1 cellular context compared by ENCODE assay signal in the genomic region with DNA sequence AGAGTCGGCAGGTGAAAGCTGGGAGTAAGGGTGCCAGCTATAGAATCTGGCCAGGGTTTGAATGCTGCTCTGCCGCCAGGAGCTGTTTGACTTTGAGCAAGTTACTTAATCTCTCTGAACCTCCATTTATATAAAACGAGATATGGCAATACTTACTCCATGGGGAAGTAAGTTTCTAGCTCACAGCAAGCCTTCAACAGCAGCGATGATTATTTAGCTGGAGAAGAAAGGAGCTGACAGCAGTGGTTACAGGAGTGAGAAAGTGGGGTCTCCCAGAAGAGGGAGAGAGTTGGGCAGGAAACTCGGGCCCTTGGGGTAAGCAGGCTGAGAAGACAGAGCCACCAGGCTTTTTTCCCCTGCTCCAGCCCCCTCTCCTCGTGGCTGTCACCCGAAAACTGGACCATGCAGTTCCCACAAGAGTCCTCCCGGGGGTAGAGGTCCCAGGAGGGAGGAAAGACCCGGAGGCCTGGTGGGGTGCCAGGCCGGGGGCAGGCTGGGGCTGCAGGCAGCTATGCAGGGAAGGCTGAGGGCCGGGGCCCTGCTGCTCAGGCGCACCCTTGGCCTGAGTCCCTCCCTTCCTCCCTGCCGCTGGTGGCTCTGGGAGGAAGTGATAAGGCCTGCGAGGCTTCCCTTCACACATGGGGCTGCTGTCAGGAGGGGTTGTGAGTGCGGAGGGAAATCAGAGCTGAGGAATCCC.
A peak's percentile ranks its signal among the peaks of the same experiment; 100 is the strongest.
TF ChIP-seq lines count a peak whose summit lies in the region.

No MANE protein-coding gene starts in this region.

TF ChIP-seq in K562, 482 proteins besides CTCF, POLR2A, EP300 and RAD21 (continued from another document and continues in another):
- TF ChIP-seq, protein P1, sequence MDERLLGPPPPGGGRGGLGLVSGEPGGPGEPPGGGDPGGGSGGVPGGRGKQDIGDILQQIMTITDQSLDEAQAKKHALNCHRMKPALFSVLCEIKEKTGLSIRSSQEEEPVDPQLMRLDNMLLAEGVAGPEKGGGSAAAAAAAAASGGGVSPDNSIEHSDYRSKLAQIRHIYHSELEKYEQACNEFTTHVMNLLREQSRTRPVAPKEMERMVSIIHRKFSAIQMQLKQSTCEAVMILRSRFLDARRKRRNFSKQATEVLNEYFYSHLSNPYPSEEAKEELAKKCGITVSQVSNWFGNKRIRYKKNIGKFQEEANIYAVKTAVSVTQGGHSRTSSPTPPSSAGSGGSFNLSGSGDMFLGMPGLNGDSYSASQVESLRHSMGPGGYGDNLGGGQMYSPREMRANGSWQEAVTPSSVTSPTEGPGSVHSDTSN (CRISPR knock-in tag; IDR thresholded peaks at IDR 0.05; ENCODE audit: low read depth): no peak
- TF ChIP-seq, protein P1 (tag; conservative IDR thresholded peaks at IDR 0.05; ENCODE audit: low read depth): no peak
- TF ChIP-seq, protein P2, sequence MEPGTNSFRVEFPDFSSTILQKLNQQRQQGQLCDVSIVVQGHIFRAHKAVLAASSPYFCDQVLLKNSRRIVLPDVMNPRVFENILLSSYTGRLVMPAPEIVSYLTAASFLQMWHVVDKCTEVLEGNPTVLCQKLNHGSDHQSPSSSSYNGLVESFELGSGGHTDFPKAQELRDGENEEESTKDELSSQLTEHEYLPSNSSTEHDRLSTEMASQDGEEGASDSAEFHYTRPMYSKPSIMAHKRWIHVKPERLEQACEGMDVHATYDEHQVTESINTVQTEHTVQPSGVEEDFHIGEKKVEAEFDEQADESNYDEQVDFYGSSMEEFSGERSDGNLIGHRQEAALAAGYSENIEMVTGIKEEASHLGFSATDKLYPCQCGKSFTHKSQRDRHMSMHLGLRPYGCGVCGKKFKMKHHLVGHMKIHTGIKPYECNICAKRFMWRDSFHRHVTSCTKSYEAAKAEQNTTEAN (CRISPR knock-in tag; IDR thresholded peaks at IDR 0.05): no peak
- TF ChIP-seq KLF1 (tag; IDR thresholded peaks at IDR 0.05) (0 out of 2 replicates have a peak, but pooled peaks have one; percentile 27), PPARD (CRISPR knock-in tag; IDR thresholded peaks at IDR 0.05) (no peak), TBL1XR1 (IDR thresholded peaks at IDR 0.05; ENCODE audit: low read length in 2 of 2) (peak in 1 of 2 experiments; percentile 78; a peak in 2 of 4 replicates), RBM34 (IDR thresholded peaks at IDR 0.05; ENCODE audit: borderline replicate concordance, insufficient read depth, low read length) (no peak), SETDB1 (IDR thresholded peaks at IDR 0.05; ENCODE audit: low read length) (no peak), EP400 (IDR thresholded peaks at IDR 0.05) (peak; percentile 47; the same call in 1 of the 2 replicates), HMG20A (CRISPR knock-in tag; conservative IDR thresholded peaks at IDR 0.05) (peak; percentile 78; the same call in 1 of the 2 replicates), TRIM24 (IDR thresholded peaks at IDR 0.05) (peak; percentile 19 to 78; a peak in 2 of 4 replicates), ZNF695 (CRISPR knock-in tag; IDR thresholded peaks at IDR 0.05) (no peak), ETV5 (CRISPR knock-in tag; IDR thresholded peaks at IDR 0.05; ENCODE audit: low read depth) (peak; percentile 92), NONO (IDR thresholded peaks at IDR 0.05; ENCODE audit: low read depth in 2 of 2, low read length in 1 of 2) (no peak; a peak in 1 of 4 replicates), MAZ (CRISPR knock-in tag; conservative IDR thresholded peaks at IDR 0.05 in 1 of 2, IDR thresholded peaks at IDR 0.05 in 1 of 2) (peak; percentile 94), TOE1 (IDR thresholded peaks at IDR 0.05; ENCODE audit: borderline replicate concordance) (peak; percentile 73), TOE1 (CRISPR knock-in tag; IDR thresholded peaks at IDR 0.05; ENCODE audit: borderline replicate concordance, low read depth) (no peak; the same call in 1 of the 2 replicates), EWSR1 (IDR thresholded peaks at IDR 0.05; ENCODE audit: borderline replicate concordance, low read depth, partially characterized antibody) (no peak), DMBX1 (CRISPR knock-in tag; IDR thresholded peaks at IDR 0.05; ENCODE audit: borderline replicate concordance) (peak; percentile 89), ZBED1 (IDR thresholded peaks at IDR 0.05) (peak; percentile 36; the same call in 1 of the 2 replicates), HSF4 (CRISPR knock-in tag; IDR thresholded peaks at IDR 0.05; ENCODE audit: borderline replicate concordance) (peak; percentile 62; the same call in 1 of the 2 replicates), CREBBP (IDR thresholded peaks at IDR 0.05; ENCODE audit: low read depth, low read length) (no peak), FOXK2 (conservative IDR thresholded peaks at IDR 0.05 in 1 of 2, IDR thresholded peaks at IDR 0.05 in 1 of 2; ENCODE audit: low read depth in 2 of 2) (peak; percentile 43 to 46; a peak in 1 of 4 replicates), PRMT5 (CRISPR knock-in tag; IDR thresholded peaks at IDR 0.05) (no peak), SNIP1 (IDR thresholded peaks at IDR 0.05; ENCODE audit: low read depth) (no peak), TAF7 (tag; IDR thresholded peaks at IDR 0.05) (peak; percentile 21; the same call in 1 of the 2 replicates), DPF2 (IDR thresholded peaks at IDR 0.05) (peak; percentile 89), SOX6 (IDR thresholded peaks at IDR 0.05) (peak; percentile 75), SRF (CRISPR knock-in tag; IDR thresholded peaks at IDR 0.05) (peak in 1 of 2 experiments; percentile 86; a peak in 1 of 4 replicates), SMARCB1 (IDR thresholded peaks at IDR 0.05; ENCODE audit: insufficient read length, low read depth) (no peak), ZFP30 (CRISPR knock-in tag; IDR thresholded peaks at IDR 0.05; ENCODE audit: borderline replicate concordance) (no peak)
- TF ChIP-seq, protein P3, sequence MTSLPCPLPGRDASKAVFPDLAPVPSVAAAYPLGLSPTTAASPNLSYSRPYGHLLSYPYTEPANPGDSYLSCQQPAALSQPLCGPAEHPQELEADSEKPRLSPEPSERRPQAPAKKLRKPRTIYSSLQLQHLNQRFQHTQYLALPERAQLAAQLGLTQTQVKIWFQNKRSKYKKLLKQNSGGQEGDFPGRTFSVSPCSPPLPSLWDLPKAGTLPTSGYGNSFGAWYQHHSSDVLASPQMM (CRISPR knock-in tag; IDR thresholded peaks at IDR 0.05): no peak
- TF ChIP-seq, protein P4, sequence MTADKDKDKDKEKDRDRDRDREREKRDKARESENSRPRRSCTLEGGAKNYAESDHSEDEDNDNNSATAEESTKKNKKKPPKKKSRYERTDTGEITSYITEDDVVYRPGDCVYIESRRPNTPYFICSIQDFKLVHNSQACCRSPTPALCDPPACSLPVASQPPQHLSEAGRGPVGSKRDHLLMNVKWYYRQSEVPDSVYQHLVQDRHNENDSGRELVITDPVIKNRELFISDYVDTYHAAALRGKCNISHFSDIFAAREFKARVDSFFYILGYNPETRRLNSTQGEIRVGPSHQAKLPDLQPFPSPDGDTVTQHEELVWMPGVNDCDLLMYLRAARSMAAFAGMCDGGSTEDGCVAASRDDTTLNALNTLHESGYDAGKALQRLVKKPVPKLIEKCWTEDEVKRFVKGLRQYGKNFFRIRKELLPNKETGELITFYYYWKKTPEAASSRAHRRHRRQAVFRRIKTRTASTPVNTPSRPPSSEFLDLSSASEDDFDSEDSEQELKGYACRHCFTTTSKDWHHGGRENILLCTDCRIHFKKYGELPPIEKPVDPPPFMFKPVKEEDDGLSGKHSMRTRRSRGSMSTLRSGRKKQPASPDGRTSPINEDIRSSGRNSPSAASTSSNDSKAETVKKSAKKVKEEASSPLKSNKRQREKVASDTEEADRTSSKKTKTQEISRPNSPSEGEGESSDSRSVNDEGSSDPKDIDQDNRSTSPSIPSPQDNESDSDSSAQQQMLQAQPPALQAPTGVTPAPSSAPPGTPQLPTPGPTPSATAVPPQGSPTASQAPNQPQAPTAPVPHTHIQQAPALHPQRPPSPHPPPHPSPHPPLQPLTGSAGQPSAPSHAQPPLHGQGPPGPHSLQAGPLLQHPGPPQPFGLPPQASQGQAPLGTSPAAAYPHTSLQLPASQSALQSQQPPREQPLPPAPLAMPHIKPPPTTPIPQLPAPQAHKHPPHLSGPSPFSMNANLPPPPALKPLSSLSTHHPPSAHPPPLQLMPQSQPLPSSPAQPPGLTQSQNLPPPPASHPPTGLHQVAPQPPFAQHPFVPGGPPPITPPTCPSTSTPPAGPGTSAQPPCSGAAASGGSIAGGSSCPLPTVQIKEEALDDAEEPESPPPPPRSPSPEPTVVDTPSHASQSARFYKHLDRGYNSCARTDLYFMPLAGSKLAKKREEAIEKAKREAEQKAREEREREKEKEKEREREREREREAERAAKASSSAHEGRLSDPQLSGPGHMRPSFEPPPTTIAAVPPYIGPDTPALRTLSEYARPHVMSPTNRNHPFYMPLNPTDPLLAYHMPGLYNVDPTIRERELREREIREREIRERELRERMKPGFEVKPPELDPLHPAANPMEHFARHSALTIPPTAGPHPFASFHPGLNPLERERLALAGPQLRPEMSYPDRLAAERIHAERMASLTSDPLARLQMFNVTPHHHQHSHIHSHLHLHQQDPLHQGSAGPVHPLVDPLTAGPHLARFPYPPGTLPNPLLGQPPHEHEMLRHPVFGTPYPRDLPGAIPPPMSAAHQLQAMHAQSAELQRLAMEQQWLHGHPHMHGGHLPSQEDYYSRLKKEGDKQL (CRISPR knock-in tag; IDR thresholded peaks at IDR 0.05; ENCODE audit: borderline replicate concordance): peak; percentile 19; the same call in 1 of the 2 replicates
- TF ChIP-seq, protein P5, sequence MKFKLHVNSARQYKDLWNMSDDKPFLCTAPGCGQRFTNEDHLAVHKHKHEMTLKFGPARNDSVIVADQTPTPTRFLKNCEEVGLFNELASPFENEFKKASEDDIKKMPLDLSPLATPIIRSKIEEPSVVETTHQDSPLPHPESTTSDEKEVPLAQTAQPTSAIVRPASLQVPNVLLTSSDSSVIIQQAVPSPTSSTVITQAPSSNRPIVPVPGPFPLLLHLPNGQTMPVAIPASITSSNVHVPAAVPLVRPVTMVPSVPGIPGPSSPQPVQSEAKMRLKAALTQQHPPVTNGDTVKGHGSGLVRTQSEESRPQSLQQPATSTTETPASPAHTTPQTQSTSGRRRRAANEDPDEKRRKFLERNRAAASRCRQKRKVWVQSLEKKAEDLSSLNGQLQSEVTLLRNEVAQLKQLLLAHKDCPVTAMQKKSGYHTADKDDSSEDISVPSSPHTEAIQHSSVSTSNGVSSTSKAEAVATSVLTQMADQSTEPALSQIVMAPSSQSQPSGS (CRISPR knock-in tag; IDR thresholded peaks at IDR 0.05): no peak
- TF ChIP-seq, protein P6, sequence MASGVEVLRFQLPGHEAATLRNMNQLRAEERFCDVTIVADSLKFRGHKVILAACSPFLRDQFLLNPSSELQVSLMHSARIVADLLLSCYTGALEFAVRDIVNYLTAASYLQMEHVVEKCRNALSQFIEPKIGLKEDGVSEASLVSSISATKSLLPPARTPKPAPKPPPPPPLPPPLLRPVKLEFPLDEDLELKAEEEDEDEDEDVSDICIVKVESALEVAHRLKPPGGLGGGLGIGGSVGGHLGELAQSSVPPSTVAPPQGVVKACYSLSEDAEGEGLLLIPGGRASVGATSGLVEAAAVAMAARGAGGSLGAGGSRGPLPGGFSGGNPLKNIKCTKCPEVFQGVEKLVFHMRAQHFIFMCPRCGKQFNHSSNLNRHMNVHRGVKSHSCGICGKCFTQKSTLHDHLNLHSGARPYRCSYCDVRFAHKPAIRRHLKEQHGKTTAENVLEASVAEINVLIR (CRISPR knock-in tag; IDR thresholded peaks at IDR 0.05): 0 out of 2 replicates have a peak, but pooled peaks have one; percentile 15
- TF ChIP-seq, protein P7, sequence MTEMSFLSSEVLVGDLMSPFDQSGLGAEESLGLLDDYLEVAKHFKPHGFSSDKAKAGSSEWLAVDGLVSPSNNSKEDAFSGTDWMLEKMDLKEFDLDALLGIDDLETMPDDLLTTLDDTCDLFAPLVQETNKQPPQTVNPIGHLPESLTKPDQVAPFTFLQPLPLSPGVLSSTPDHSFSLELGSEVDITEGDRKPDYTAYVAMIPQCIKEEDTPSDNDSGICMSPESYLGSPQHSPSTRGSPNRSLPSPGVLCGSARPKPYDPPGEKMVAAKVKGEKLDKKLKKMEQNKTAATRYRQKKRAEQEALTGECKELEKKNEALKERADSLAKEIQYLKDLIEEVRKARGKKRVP (CRISPR knock-in tag; IDR thresholded peaks at IDR 0.05): peak; percentile 46; the same call in 1 of the 2 replicates
- TF ChIP-seq, protein P8, sequence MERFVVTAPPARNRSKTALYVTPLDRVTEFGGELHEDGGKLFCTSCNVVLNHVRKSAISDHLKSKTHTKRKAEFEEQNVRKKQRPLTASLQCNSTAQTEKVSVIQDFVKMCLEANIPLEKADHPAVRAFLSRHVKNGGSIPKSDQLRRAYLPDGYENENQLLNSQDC (CRISPR knock-in tag; IDR thresholded peaks at IDR 0.05): no peak
- TF ChIP-seq, protein P9, sequence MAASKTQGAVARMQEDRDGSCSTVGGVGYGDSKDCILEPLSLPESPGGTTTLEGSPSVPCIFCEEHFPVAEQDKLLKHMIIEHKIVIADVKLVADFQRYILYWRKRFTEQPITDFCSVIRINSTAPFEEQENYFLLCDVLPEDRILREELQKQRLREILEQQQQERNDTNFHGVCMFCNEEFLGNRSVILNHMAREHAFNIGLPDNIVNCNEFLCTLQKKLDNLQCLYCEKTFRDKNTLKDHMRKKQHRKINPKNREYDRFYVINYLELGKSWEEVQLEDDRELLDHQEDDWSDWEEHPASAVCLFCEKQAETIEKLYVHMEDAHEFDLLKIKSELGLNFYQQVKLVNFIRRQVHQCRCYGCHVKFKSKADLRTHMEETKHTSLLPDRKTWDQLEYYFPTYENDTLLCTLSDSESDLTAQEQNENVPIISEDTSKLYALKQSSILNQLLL (CRISPR knock-in tag; IDR thresholded peaks at IDR 0.05; ENCODE audit: borderline replicate concordance): no peak
- TF ChIP-seq, protein P10, sequence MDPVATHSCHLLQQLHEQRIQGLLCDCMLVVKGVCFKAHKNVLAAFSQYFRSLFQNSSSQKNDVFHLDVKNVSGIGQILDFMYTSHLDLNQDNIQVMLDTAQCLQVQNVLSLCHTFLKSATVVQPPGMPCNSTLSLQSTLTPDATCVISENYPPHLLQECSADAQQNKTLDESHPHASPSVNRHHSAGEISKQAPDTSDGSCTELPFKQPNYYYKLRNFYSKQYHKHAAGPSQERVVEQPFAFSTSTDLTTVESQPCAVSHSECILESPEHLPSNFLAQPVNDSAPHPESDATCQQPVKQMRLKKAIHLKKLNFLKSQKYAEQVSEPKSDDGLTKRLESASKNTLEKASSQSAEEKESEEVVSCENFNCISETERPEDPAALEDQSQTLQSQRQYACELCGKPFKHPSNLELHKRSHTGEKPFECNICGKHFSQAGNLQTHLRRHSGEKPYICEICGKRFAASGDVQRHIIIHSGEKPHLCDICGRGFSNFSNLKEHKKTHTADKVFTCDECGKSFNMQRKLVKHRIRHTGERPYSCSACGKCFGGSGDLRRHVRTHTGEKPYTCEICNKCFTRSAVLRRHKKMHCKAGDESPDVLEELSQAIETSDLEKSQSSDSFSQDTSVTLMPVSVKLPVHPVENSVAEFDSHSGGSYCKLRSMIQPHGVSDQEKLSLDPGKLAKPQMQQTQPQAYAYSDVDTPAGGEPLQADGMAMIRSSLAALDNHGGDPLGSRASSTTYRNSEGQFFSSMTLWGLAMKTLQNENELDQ (CRISPR knock-in tag; IDR thresholded peaks at IDR 0.05; ENCODE audit: borderline replicate concordance): no peak
